ENCODE assay signal across 34 cellular contexts in the genomic region with DNA sequence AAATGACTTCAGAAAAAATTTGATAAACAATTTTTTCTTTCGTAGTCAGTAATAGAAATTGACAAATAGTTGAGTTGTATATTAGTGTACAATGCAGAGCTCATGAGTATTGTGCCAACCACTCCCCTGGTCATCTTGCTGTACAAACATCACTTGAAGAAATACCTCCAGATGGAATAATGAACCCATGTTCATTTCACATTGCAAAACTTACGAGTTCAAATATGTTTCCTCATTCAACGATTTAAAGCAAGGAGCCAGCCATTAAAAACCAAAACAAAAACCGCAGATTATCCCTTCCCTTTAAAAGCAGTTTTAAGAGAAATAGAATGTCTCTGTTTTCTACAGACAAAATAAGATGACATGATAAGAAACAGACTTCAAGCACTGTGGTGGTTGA.
"Had no signal": no experiment of that assay in that cellular context is flagged by ENCODE, and none has a peak within 500 bp of the region (broad histone marks: within the 10 kb centered on the region; RNA-seq: fewer than 3 reads in every experiment).

No MANE protein-coding gene starts in this region.

- H3K27ac Mint-ChIP-seq: activated B cell treated with CpG ODN at 0.5 μM for 24 hours; activated CD4-positive, alpha-beta memory T cell treated with anti-CD3 and anti-CD28 coated beads for 36 hours; activated naive CD4-positive, alpha-beta T cell treated with anti-CD3 and anti-CD28 coated beads for 36 hours; activated naive CD4-positive, alpha-beta T cell treated with anti-CD3 and anti-CD28 coated beads, Interleukin-2, amount 50 U/mL, for 72 hours; activated T-helper 1 cell treated with anti-CD3 and anti-CD28 coated beads, Interleukin-12 subunit alpha, Interleukin-12 subunit beta, Interleukin-2, Interleukin-4 antibody, amounts not matched to agents 30 ng/mL and 10 ng/mL and 1 ng/mL, durations not matched to agents 14 hours and 24 hours and 36 hours; brain had no signal

- H3K4me1 ChIP-seq: adrenal gland, SJSA1 had no signal

- H3K4me3 ChIP-seq: adrenal gland, K562, MG63, SJSA1 had no signal

- DNase-seq: activated B cell treated with CpG ODN at 0.5 μM for 24 hours; activated CD4-positive, alpha-beta memory T cell treated with anti-CD3 and anti-CD28 coated beads for 36 hours; activated CD4-positive, alpha-beta T cell treated with anti-CD3 and anti-CD28 coated beads for 4 hours; activated CD4-positive, alpha-beta T cell treated with anti-CD3 and anti-CD28 coated beads, Interleukin-2, amount 50 U/mL, for 1 hour; activated CD4-positive, CD25-positive, alpha-beta regulatory T cell treated with anti-CD3 and anti-CD28 coated beads, Interleukin-2, amount 50 U/mL, for 72 hours; activated CD8-positive, alpha-beta memory T cell treated with anti-CD3 and anti-CD28 coated beads, Interleukin-2, amount 50 U/mL, for 4 hours; activated gamma-delta T cell treated with Interleukin-2 at 50 U/mL for 16 hours; activated naive CD4-positive, alpha-beta T cell treated with anti-CD3 and anti-CD28 coated beads for 36 hours; activated T-cell treated with anti-CD3 and anti-CD28 coated beads for 4 hours; activated T-cell treated with anti-CD3 and anti-CD28 coated beads, Interleukin-2, amount 50 U/mL, for 4 hours; adrenal gland; caudate nucleus; MG63; NCI-H1048; NCI-H1105 treated with DMSO at 0.1 percent for 48 hours; NCI-H1436; NCI-H1694; NCI-H1930; NCI-H2081 treated with DMSO at 0.1 percent for 48 hours; NCI-H345; NCI-H524 treated with DMSO at 0.1 percent for 48 hours; NK-92 treated with Interleukin-12 subunit alpha and Interleukin-12 subunit beta, amount 100 ng/mL, for 24 hours; SHP77 treated with DMSO at 0.1 percent for 48 hours; SW 1271; T-helper 1 cell; T-helper 2 cell; T-helper 9 cell had no signal

- H3K27ac ChIP-seq: adrenal gland, SJSA1, VCaP had no signal

- ATAC-seq: activated naive CD4-positive, alpha-beta T cell treated with anti-CD3 and anti-CD28 coated beads, Interleukin-2, amount 50 U/mL, for 72 hours; activated T-cell treated with anti-CD3 and anti-CD28 coated beads, Interleukin-2, amount 50 U/mL, for 4 hours; K562; Panc1 had no signal

- H3K9me3 ChIP-seq: adrenal gland, MG63, SJSA1 had no signal

- H3K27me3 ChIP-seq: adrenal gland, MG63, SJSA1 had no signal

- H3K9me3 Mint-ChIP-seq: activated B cell treated with CpG ODN at 0.5 μM for 24 hours; activated CD4-positive, alpha-beta memory T cell treated with anti-CD3 and anti-CD28 coated beads for 36 hours; activated naive CD4-positive, alpha-beta T cell treated with anti-CD3 and anti-CD28 coated beads for 36 hours; activated naive CD4-positive, alpha-beta T cell treated with anti-CD3 and anti-CD28 coated beads, Interleukin-2, amount 50 U/mL, for 72 hours; activated T-cell treated with anti-CD3 and anti-CD28 coated beads, Interleukin-2, amount 50 U/mL, for 4 hours; activated T-helper 1 cell treated with anti-CD3 and anti-CD28 coated beads, Interleukin-12 subunit alpha, Interleukin-12 subunit beta, Interleukin-2, Interleukin-4 antibody, amounts not matched to agents 30 ng/mL and 10 ng/mL and 1 ng/mL, durations not matched to agents 14 hours and 24 hours and 36 hours had no signal

- H3K27me3 Mint-ChIP-seq: activated B cell treated with CpG ODN at 0.5 μM for 24 hours; activated CD4-positive, alpha-beta memory T cell treated with anti-CD3 and anti-CD28 coated beads for 36 hours; brain had no signal

- H3K36me3 ChIP-seq: adrenal gland, MG63, SJSA1 had no signal

- H3K4me1 Mint-ChIP-seq: activated B cell treated with CpG ODN at 0.5 μM for 24 hours, brain had no signal

- H3K4me3 Mint-ChIP-seq: activated B cell treated with CpG ODN at 0.5 μM for 24 hours; activated CD4-positive, alpha-beta memory T cell treated with anti-CD3 and anti-CD28 coated beads for 36 hours; activated naive CD4-positive, alpha-beta T cell treated with anti-CD3 and anti-CD28 coated beads for 36 hours; activated T-cell treated with anti-CD3 and anti-CD28 coated beads, Interleukin-2, amount 50 U/mL, for 4 hours; activated T-helper 1 cell treated with anti-CD3 and anti-CD28 coated beads, Interleukin-12 subunit alpha, Interleukin-12 subunit beta, Interleukin-2, Interleukin-4 antibody, amounts not matched to agents 30 ng/mL and 10 ng/mL and 1 ng/mL, durations not matched to agents 14 hours and 24 hours and 36 hours; brain had no signal
